ENCODE assay signal across 2 cellular contexts in genomic region chr5:54533541-54534179, GRCh38.
TF ChIP-seq lines count a peak whose summit lies in the region.

No MANE protein-coding gene starts in this region.

TF ChIP-seq in liver, 16 proteins besides CTCF, POLR2A, EP300 and RAD21 (continued from another document):
- no peak for TF ChIP-seq ZBTB33 (IDR thresholded peaks at IDR 0.05)

TF ChIP-seq in HepG2, 621 proteins besides CTCF, POLR2A, EP300 and RAD21 (continued from another document):
- no peak for TF ChIP-seq FLYWCH1 (CRISPR knock-in tag; IDR thresholded peaks at IDR 0.05)
- no peak for TF ChIP-seq ZNF281 (CRISPR knock-in tag; IDR thresholded peaks at IDR 0.05; ENCODE audit: borderline replicate concordance)
